1 cellular context compared by ENCODE assay signal in the genomic region with DNA sequence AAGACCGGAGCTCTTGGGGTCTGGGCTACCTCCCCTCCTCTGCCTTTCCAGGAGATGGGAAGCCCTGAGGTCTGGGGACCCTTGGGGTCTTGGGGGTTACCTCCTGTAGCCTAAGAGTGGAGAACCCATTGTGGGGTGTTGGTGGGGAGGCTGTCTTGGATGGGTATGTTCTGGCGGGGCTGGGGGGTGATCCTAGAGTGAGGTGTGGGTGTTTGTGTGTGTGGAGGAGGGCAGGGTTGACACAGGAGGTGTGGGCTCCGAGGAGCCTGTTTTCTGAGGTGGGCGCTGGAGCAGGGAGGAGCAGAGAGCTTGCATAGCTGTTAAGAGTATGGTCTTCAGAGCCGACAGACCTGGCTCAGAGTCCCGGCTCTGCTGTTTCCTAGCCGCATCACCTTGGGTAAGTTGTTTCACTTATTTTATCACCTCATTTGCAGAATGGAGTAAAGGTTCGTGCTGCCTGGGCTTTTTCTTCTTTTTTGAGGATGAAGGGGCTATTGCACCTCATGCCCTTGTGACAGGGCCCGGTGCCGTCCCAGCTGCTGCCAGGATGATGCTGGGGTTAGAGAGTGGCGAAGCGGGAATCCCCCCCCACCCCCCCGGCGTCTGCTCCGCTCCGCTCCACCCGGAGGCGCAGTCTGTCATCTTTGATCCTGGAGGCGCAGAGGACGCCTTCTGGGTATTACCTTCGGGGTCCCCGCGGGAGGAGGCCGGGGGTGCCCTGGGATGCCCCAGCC.
TF ChIP-seq lines count a peak whose summit lies in the region.

No MANE protein-coding gene starts in this region.

TF ChIP-seq in SK-N-SH, 30 proteins besides CTCF, POLR2A, EP300 and RAD21 (continued from another document):
- TF ChIP-seq, protein P1, sequence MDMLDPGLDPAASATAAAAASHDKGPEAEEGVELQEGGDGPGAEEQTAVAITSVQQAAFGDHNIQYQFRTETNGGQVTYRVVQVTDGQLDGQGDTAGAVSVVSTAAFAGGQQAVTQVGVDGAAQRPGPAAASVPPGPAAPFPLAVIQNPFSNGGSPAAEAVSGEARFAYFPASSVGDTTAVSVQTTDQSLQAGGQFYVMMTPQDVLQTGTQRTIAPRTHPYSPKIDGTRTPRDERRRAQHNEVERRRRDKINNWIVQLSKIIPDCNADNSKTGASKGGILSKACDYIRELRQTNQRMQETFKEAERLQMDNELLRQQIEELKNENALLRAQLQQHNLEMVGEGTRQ (IDR thresholded peaks at IDR 0.05; ENCODE audit: borderline replicate concordance, low read depth, low read length): no peak
- no peak for TF ChIP-seq CHD2 (IDR thresholded peaks at IDR 0.05; ENCODE audit: low read length, partially characterized antibody)
- TF ChIP-seq, protein P2, sequence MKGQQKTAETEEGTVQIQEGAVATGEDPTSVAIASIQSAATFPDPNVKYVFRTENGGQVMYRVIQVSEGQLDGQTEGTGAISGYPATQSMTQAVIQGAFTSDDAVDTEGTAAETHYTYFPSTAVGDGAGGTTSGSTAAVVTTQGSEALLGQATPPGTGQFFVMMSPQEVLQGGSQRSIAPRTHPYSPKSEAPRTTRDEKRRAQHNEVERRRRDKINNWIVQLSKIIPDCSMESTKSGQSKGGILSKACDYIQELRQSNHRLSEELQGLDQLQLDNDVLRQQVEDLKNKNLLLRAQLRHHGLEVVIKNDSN (IDR thresholded peaks at IDR 0.05; ENCODE audit: borderline replicate concordance, low read depth): no peak
- TF ChIP-seq GATA2 (CRISPR knock-in tag; IDR thresholded peaks at IDR 0.05): no peak
- no peak for TF ChIP-seq TEAD4 (IDR thresholded peaks at IDR 0.05; ENCODE audit: borderline replicate concordance, insufficient read depth)
- TF ChIP-seq FOSL2 (IDR thresholded peaks at IDR 0.05; ENCODE audit: borderline replicate concordance, low read depth): no peak
- no peak for TF ChIP-seq TAF1 (IDR thresholded peaks at IDR 0.05; ENCODE audit: borderline replicate concordance, low read depth, low read length)
